Comparison of ENCODE assay signal across 20 cellular contexts in the genomic region with DNA sequence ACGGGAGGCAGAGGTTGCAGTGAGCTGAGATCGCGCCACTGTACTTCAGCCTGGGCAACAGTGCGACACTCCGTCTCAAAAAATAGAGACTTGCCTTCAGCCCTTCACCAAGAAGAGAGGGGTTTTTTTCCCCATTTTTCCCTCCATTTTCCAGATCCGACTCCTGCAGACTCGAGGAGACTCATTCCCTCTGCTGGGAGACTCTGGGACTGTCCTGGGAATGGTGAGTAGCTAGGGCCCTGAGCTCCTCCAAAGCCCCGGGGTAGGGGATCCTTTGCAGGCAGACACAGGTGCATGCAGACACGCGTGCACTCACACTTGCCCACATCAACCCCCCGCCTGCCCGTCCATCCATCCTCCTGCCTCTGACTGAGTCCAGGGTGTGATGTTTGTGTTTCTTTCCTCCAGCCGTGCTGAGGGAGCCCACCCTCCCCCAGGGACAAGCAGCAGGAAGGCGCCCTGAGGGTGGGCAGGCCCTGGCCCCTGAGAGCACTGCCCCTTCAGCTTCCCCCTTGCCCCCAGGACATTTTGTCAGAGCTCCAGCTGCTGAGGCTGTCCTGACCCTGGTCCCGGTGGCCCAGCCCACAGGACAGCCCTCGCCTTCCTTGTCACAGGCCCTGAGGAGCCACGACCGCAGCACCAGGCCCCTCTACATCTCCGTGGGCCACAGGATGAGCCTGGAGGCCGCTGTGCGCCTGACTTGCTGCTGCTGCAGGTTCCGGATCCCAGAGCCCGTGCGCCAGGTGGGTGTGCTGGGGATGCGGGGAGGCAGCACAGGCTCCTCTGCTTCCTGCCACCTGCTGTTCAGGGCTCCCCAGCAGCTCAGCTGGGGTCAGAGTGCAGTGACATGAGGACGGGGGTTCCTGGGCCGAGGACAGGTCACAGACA. TPM values are rescaled to one million over a fixed set of nuclear protein-coding genes. Genes with fewer than 3 reads are reported as not detected.
A peak's percentile ranks its signal among the peaks of the same experiment; 100 is the strongest.
DNase-seq lines count a peak whose midpoint lies in the region; ATAC-seq, FAIRE-seq and TF ChIP-seq lines count a peak whose summit lies in the region.
"Had no signal": no experiment of that assay in that cellular context is flagged by ENCODE, and none has a peak within 500 bp of the region (broad histone marks: within the 10 kb centered on the region; RNA-seq: fewer than 3 reads in every experiment).

No MANE protein-coding gene starts in this region.

- H4K20me1 ChIP-seq in H1 (replicated peaks in 1 of 2; ENCODE audit: control insufficient read depth in 1 of 2, insufficient read depth in 2 of 2, low read length in 2 of 2) = peaks cover 3 to 7% of the 10 kb centered on the region in 2 experiments

- no peak overlapping the region for H3K23ac ChIP-seq in H1 (ENCODE audit: insufficient read length)

- no peak overlapping the region for H3K4me2 ChIP-seq in H1 (ENCODE audit: insufficient read depth in 1 of 2, low read depth in 2 of 2, low read length in 2 of 2)

- no peak overlapping the region for H3K4ac ChIP-seq in H1 (replicated peaks; ENCODE audit: insufficient read length, low read depth, low read length)

- no peak for TF ChIP-seq POLR2A in H1 (IDR thresholded peaks at IDR 0.05; ENCODE audit: control extremely low read depth in 1 of 2, low read depth in 2 of 2, low read length in 2 of 2)
- TF ChIP-seq POLR2A in ovary (IDR thresholded peaks at IDR 0.05) = no peak

- H3K9me3 ChIP-seq in HEK293 (ENCODE audit: control insufficient read depth, insufficient read depth, low read depth, low read length) (no peaks in the 10 kb centered on the region), H1 (ENCODE audit: insufficient read depth in 2 of 2, low read depth in 1 of 2, low read length in 1 of 2) (no peaks in the 10 kb centered on the region), ovary (no peaks in the 10 kb centered on the region)
- H3K9me3 ChIP-seq: gastrocnemius medialis, stomach, upper lobe of left lung had no signal

- no peak; a peak in 1 of 4 replicates for TF ChIP-seq RAD21 in H1 (IDR thresholded peaks at IDR 0.05 in 1 of 2, conservative IDR thresholded peaks at IDR 0.05 in 1 of 2; ENCODE audit: low read depth in 2 of 2, low read length in 2 of 2)

- TF ChIP-seq EP300 in H1 (IDR thresholded peaks at IDR 0.05; ENCODE audit: borderline replicate concordance in 1 of 2, low read depth in 2 of 2, low read length in 2 of 2) = no peak
- TF ChIP-seq EP300 in ovary (IDR thresholded peaks at IDR 0.05) = no peak

- no peaks in the 10 kb centered on the region for H3K23me2 ChIP-seq in H1 (ENCODE audit: low read depth, low read length)

- intact Hi-C loops in ovary (cut with DNase I) = loop anchor here in 3 of 4 donors (5.0 to 10.0 kb wide), 4 partner anchors 150 to 680 kb away; no protein-coding TSS in a partner anchor
- intact Hi-C loops in left ventricle myocardium superior (cut with micrococcal nuclease) = loop anchor here (5.0 kb wide), 1 partner anchor 552 kb away; no protein-coding TSS in a partner anchor

- no peak overlapping the region for H3K14ac ChIP-seq in H1 (ENCODE audit: insufficient read length)

- no peak overlapping the region for H3K27ac ChIP-seq in HEK293 (ENCODE audit: extremely low read depth, low read depth, low read length)
- H3K27ac ChIP-seq in H1 (ENCODE audit: low read depth, low read length) = no peak overlapping the region
- H3K27ac ChIP-seq in ovary = no peak overlapping the region
- H3K27ac ChIP-seq: 22Rv1, RWPE1, stomach, upper lobe of left lung had no signal

- DNase-seq in DMS 273 (lab: John Stamatoyannopoulos, UW; ENCODE audit: unreplicated experiment) (peak; percentile 47), DMS 273 treated with DMSO at 0.1 percent for 48 hours (lab: John Stamatoyannopoulos, UW) (no peak), H1 (ENCODE audit: low read depth in 1 of 2, low spot score in 2 of 2) (peak in 1 of 2 experiments; percentile 42), ovary (peak in 3 of 5 donors; percentile 15 to 25 (median 16)), left ventricle myocardium superior (no peak), NCI-H510A (lab: John Stamatoyannopoulos, UW) (no peak)
- DNase-seq: activated naive CD4-positive, alpha-beta T cell treated with anti-CD3 and anti-CD28 coated beads, Interleukin-2, amount 50 U/mL, for 16 hours; gastrocnemius medialis; kidney glomerular epithelial cell; NCI-H1105 treated with DMSO at 0.1 percent for 48 hours; NCI-H2081 treated with DMSO at 0.1 percent for 48 hours; small intestine; stimulated activated CD4-positive, alpha-beta T cell treated with anti-CD3 and anti-CD28 coated beads, Interleukin-4, amount 100 ng/mL, for 24 hours; stomach; upper lobe of left lung had no signal

- H3K27me3 ChIP-seq in H1 (replicated peaks in 1 of 4; ENCODE audit: control insufficient read depth in 3 of 4, extremely low read depth in 1 of 4, insufficient read depth in 3 of 4, low read length in 3 of 4) = no peaks in the 10 kb centered on the region; a peak in 1 of 7 replicates
- H3K27me3 ChIP-seq in ovary = no peaks in the 10 kb centered on the region
- H3K27me3 ChIP-seq: gastrocnemius medialis, stomach, upper lobe of left lung had no signal

- TF ChIP-seq CTCF in HEK293 (tag by site-specific recombination; IDR thresholded peaks at IDR 0.05) (no peak), H1 (IDR thresholded peaks at IDR 0.05; ENCODE audit: control extremely low read depth in 1 of 3, insufficient read depth in 1 of 3, low read depth in 1 of 3, low read length in 3 of 3) (peak in 1 of 3 experiments; percentile 8; a peak in 1 of 4 replicates), ovary (IDR thresholded peaks at IDR 0.05) (no peak)

- WGBS in H1 (ENCODE audit: extremely low coverage in 1 of 2, insufficient coverage in 1 of 2, insufficient read length in 1 of 2, insufficient replicate concordance in 2 of 2, low coverage in 1 of 2, low lambda C conversion rate in 2 of 2, missing lambda C conversion rate in 1 of 2), 2 experiments = 87% methylated on average over 23 of the region's 27 CpGs; no CpG with 5 or more reads in 1 of the 2 experiments
- WGBS in ovary, 3 donors = 76 to 83% (median 79%) methylated on average over 27 of the region's 27 CpGs

- H4K5ac ChIP-seq in H1 (ENCODE audit: insufficient read length, low read depth, low read length) = no peak overlapping the region

- POLR2A ChIA-PET in HEK293 (lab: Yijun Ruan, JAX) (interaction anchor here (0.9 to 1.0 kb wide), 2 partner anchors 10 to 29 kb away, joined by 3 to 8 read pairs; a partner anchor contains a TSS), H1 (lab: Charles Lee; ENCODE audit: partially characterized antibody) (interaction anchor here (1.1 kb wide), 1 partner anchor 48 kb away, joined by 3 read pairs; no protein-coding TSS in a partner anchor)

- no peak overlapping the region for H2BK120ac ChIP-seq in H1 (replicated peaks; ENCODE audit: low read depth, low read length)

- no peak for FAIRE-seq in H1 (lab: Jason Lieb, UNC)
- FAIRE-seq: GM12878, small intestine had no signal

- no peak overlapping the region for H4K91ac ChIP-seq in H1 (replicated peaks; ENCODE audit: insufficient read length, low read length)

- no peak overlapping the region for H2BK5ac ChIP-seq in H1 (ENCODE audit: low read depth, low read length)

- no peaks in the 10 kb centered on the region for H3K79me1 ChIP-seq in H1 (ENCODE audit: low read depth, low read length)

- H3K36me3 ChIP-seq in HEK293 (ENCODE audit: control insufficient read depth in 2 of 2, insufficient read depth in 1 of 2, low read length in 2 of 2) (peaks cover 0 to 2% of the 10 kb centered on the region in 2 experiments; a peak in 1 of 3 replicates), H1 (ENCODE audit: control insufficient read depth in 2 of 4, insufficient read depth in 4 of 4, low read length in 3 of 4) (no peaks in the 10 kb centered on the region; a peak in 1 of 8 replicates), ovary (no peaks in the 10 kb centered on the region)

- H2BK15ac ChIP-seq in H1 (ENCODE audit: low read length) = no peak overlapping the region

- H2BK20ac ChIP-seq in H1 (ENCODE audit: low read length) = no peak overlapping the region

- ATAC-seq in left ventricle myocardium superior = no peak
- no peak for ATAC-seq in HG03521 (IDR thresholded peaks at IDR 0.05; ENCODE audit: unreplicated experiment)
- ATAC-seq: gastrocnemius medialis, GM12878 had no signal

- H2AFZ ChIP-seq in H1 (ENCODE audit: low read length) = no peak overlapping the region

- H4K8ac ChIP-seq in H1 (ENCODE audit: extremely low read depth, insufficient read depth, low read length) = peak overlapping the region; percentile 89

- H3K4me1 ChIP-seq in HEK293 (ENCODE audit: control insufficient read depth, insufficient read depth, low read length) (no peaks in the 10 kb centered on the region), H1 (replicated peaks in 1 of 4; ENCODE audit: control insufficient read depth in 3 of 4, insufficient read depth in 4 of 4, low read length in 3 of 4) (peaks cover 0 to 8% (median 2%) of the 10 kb centered on the region in 4 experiments; a peak in 3 of 7 replicates), ovary (ENCODE audit: insufficient read depth) (no peaks in the 10 kb centered on the region)

- H3K79me2 ChIP-seq in H1 (ENCODE audit: control insufficient read depth in 1 of 2, insufficient read depth in 2 of 2, low read length in 2 of 2) = no peaks in the 10 kb centered on the region

- H3K4me3 ChIP-seq in HEK293 (ENCODE audit: low read depth, low read length) = no peak overlapping the region
- H3K4me3 ChIP-seq in H1 (ENCODE audit: extremely low read depth in 1 of 4, insufficient read depth in 2 of 4, low read depth in 3 of 4, low read length in 4 of 4) = no peak overlapping the region
- H3K4me3 ChIP-seq in ovary = no peak overlapping the region
- H3K4me3 ChIP-seq: gastrocnemius medialis, GM12878, stomach, upper lobe of left lung had no signal

- no peak overlapping the region for H2BK12ac ChIP-seq in H1 (ENCODE audit: low read depth, low read length)

- H3K18ac ChIP-seq in H1 (ENCODE audit: extremely low read depth, low read length) = no peak overlapping the region

- CTCF ChIA-PET in HEK293 (lab: Yijun Ruan, JAX) (interaction anchor here (0.6 to 1.9 kb wide), 12 partner anchors 18 to 554 kb away, joined by 3 to 6 read pairs (median 4); no protein-coding TSS in a partner anchor), H1 (lab: Charles Lee; ENCODE audit: partially characterized antibody) (interaction anchor here (0.7 to 3.9 kb wide), 22 partner anchors 8 to 545 kb away, joined by 3 to 21 read pairs (median 4); a partner anchor contains a TSS)

- no peak overlapping the region for H2AK5ac ChIP-seq in H1 (ENCODE audit: low read depth, low read length)

- H3K9ac ChIP-seq in H1 (replicated peaks in 1 of 4; ENCODE audit: extremely low read depth in 1 of 4, low read depth in 3 of 4, low read length in 3 of 4) = no peak overlapping the region

- H3K56ac ChIP-seq in H1 (replicated peaks; ENCODE audit: insufficient read length, low read depth, low read length) = no peak overlapping the region

RNA-seq across cellular contexts. Expression of a gene that starts 10.2 kb away (rescaled TPM):
- 10.5 and 10.6 TPM in 2 replicates for total RNA-seq in H1 (2021; fragmentation: NEBNext Ultra II Directional; extraction: Animal tissue kit (Norgen Biotek cat#: 25700))
- polyA plus RNA-seq in H1 (2011; rRNA removed) = 13.3 and 19.4 TPM in 2 replicates
- polyA plus RNA-seq in H1 (2011; cell fraction: cytosol; rRNA removed) = 17.2 TPM
- polyA plus RNA-seq in H1 (2011; cell fraction: nucleus; rRNA removed) = 39.0 TPM
- polyA plus RNA-seq in H1 (2012, experiment 1 of 2) = 12.9 to 17.5 TPM (median 15.4 TPM) in 4 replicates
- polyA plus RNA-seq in H1 (2012, experiment 2 of 2) = 12.5 TPM
- 10.3 TPM for polyA plus RNA-seq in H1 (2013, experiment 1 of 2)
- 8.8 TPM for polyA plus RNA-seq in H1 (2013, experiment 2 of 2)
- 9.3 and 10.1 TPM in 2 replicates for polyA minus RNA-seq in H1 (2011; rRNA and poly(A)+ RNA removed)
- 9.8 TPM for polyA minus RNA-seq in H1 (2011; cell fraction: cytosol; rRNA and poly(A)+ RNA removed)
- polyA minus RNA-seq in H1 (2011; cell fraction: nucleus; rRNA and poly(A)+ RNA removed) = 13.9 TPM
- total RNA-seq in ovary = 10 to 100 TPM; 16.3 to 24.1 (median 21.3) TPM
- polyA plus RNA-seq in ovary = 10 to 100 TPM in 1 of 2 donors, 1 to 10 TPM in 1; 8.9 to 18.0 TPM
- total RNA-seq in left ventricle myocardium superior = 9.1 TPM

RNA-seq across cellular contexts. Expression of a gene that starts 51.3 kb away (rescaled TPM):
- 12.0 and 14.8 TPM in 2 replicates for total RNA-seq in H1 (2021; fragmentation: NEBNext Ultra II Directional; extraction: Animal tissue kit (Norgen Biotek cat#: 25700))
- polyA plus RNA-seq in H1 (2011; rRNA removed) (17.9 and 35.0 TPM in 2 replicates), ovary (under 1 TPM; 0.02 to 0.18 TPM)
- polyA plus RNA-seq in H1 (2011; cell fraction: cytosol; rRNA removed) = 23.1 TPM
- 54.8 TPM for polyA plus RNA-seq in H1 (2011; cell fraction: nucleus; rRNA removed)
- polyA plus RNA-seq in H1 (2012, experiment 1 of 2) = 10.6 to 21.0 TPM (median 15.1 TPM) in 4 replicates
- 7.3 TPM for polyA plus RNA-seq in H1 (2012, experiment 2 of 2)
- 3.9 TPM for polyA plus RNA-seq in H1 (2013, experiment 1 of 2)
- 3.1 TPM for polyA plus RNA-seq in H1 (2013, experiment 2 of 2)
- polyA minus RNA-seq in H1 (2011; rRNA and poly(A)+ RNA removed) = 12.1 and 20.6 TPM in 2 replicates
- polyA minus RNA-seq in H1 (2011; cell fraction: cytosol; rRNA and poly(A)+ RNA removed) = 21.1 TPM
- 22.5 TPM for polyA minus RNA-seq in H1 (2011; cell fraction: nucleus; rRNA and poly(A)+ RNA removed)
- total RNA-seq in ovary (10 to 100 TPM in 1 of 7 donors, under 1 TPM in 5, not detected in 1; 0.10 to 19.8 (median 0.51) TPM), left ventricle myocardium superior (not detected)
- total RNA-seq: GM12878 had no signal
- polyA plus RNA-seq: GM12878 had no signal

Comparison
In these comparisons a context has a peak if more than half of its experiments do, and no peak if none do; other contexts are left out.
1. DNase-seq: peak in DMS 273 (single experiment) and ovary (3 of 5); none in DMS 273 treated with DMSO at 0.1 percent for 48 hours (single experiment), left ventricle myocardium superior (single experiment) and NCI-H510A (single experiment).